ENCODE assay signal across 13 cellular contexts in genomic region chr2:134140251-134140661, GRCh38.
DNase-seq lines count a peak whose midpoint lies in the region; ATAC-seq and TF ChIP-seq lines count a peak whose summit lies in the region.
"Had no signal": no experiment of that assay in that cellular context is flagged by ENCODE, and none has a peak within 500 bp of the region (broad histone marks: within the 10 kb centered on the region; RNA-seq: fewer than 3 reads in every experiment).

No MANE protein-coding gene starts in this region.

- intact Hi-C loops in lower lobe of right lung (cut with DNase I) (no loop called here), thyroid gland (cut with DNase I) (no loop called here)

- H3K36me3 ChIP-seq in lower lobe of right lung (no peaks in the 10 kb centered on the region), thyroid gland (no peaks in the 10 kb centered on the region)
- H3K36me3 ChIP-seq: tibial artery had no signal

- H3K27me3 ChIP-seq in lower lobe of right lung (ENCODE audit: low read depth) (no peaks in the 10 kb centered on the region), thyroid gland (no peaks in the 10 kb centered on the region)
- H3K27me3 ChIP-seq: tibial artery had no signal

- no peaks in the 10 kb centered on the region for H3K9me3 ChIP-seq in lower lobe of right lung
- H3K9me3 ChIP-seq in thyroid gland: no peaks in the 10 kb centered on the region
- H3K9me3 ChIP-seq: tibial artery had no signal

- peak overlapping the region; percentile 51 for H3K27ac Mint-ChIP-seq in activated naive CD8-positive, alpha-beta T cell
- H3K27ac Mint-ChIP-seq in activated naive CD8-positive, alpha-beta T cell treated with anti-CD3 and anti-CD28 coated beads for 36 hours: no peak overlapping the region
- H3K27ac Mint-ChIP-seq: activated CD4-positive, alpha-beta memory T cell treated with anti-CD3 and anti-CD28 coated beads, Interleukin-2, amount 10 ng/mL, durations not matched to agents 7 days and 5 days had no signal

- no peak overlapping the region for H3K4me3 ChIP-seq in lower lobe of right lung
- no peak overlapping the region for H3K4me3 ChIP-seq in thyroid gland (replicated peaks in 1 of 3)
- H3K4me3 ChIP-seq: SK-N-MC, tibial artery had no signal

- no peak for TF ChIP-seq POLR2A in thyroid gland (IDR thresholded peaks at IDR 0.05)

- H3K4me3 Mint-ChIP-seq in activated naive CD8-positive, alpha-beta T cell: no peak overlapping the region
- no peak overlapping the region for H3K4me3 Mint-ChIP-seq in activated naive CD8-positive, alpha-beta T cell treated with anti-CD3 and anti-CD28 coated beads for 36 hours
- H3K4me3 Mint-ChIP-seq: activated CD4-positive, alpha-beta memory T cell treated with anti-CD3 and anti-CD28 coated beads, Interleukin-2, amount 10 ng/mL, durations not matched to agents 7 days and 5 days had no signal

- 79 to 83% methylated on average over 9 of the region's 9 CpGs for WGBS in thyroid gland, 2 donors

- no peaks in the 10 kb centered on the region for H3K27me3 Mint-ChIP-seq in activated naive CD8-positive, alpha-beta T cell
- H3K27me3 Mint-ChIP-seq in activated naive CD8-positive, alpha-beta T cell treated with anti-CD3 and anti-CD28 coated beads for 36 hours: no peaks in the 10 kb centered on the region
- H3K27me3 Mint-ChIP-seq: activated CD4-positive, alpha-beta memory T cell treated with anti-CD3 and anti-CD28 coated beads, Interleukin-2, amount 10 ng/mL, durations not matched to agents 7 days and 5 days had no signal

- no peaks in the 10 kb centered on the region for H3K9me3 Mint-ChIP-seq in activated naive CD8-positive, alpha-beta T cell (ENCODE audit: low read depth)
- H3K9me3 Mint-ChIP-seq in activated naive CD8-positive, alpha-beta T cell treated with anti-CD3 and anti-CD28 coated beads for 36 hours: no peaks in the 10 kb centered on the region
- H3K9me3 Mint-ChIP-seq: activated CD4-positive, alpha-beta memory T cell treated with anti-CD3 and anti-CD28 coated beads, Interleukin-2, amount 10 ng/mL, durations not matched to agents 7 days and 5 days had no signal

- peak; percentile 23 to 47 for ATAC-seq in lower lobe of right lung
- no peak for ATAC-seq in GM18873 (IDR thresholded peaks at IDR 0.05; ENCODE audit: low FRiP score, unreplicated experiment)
- ATAC-seq in HG03159 (IDR thresholded peaks at IDR 0.05; ENCODE audit: unreplicated experiment): no peak

- DNase-seq in activated naive CD8-positive, alpha-beta T cell treated with anti-CD3 and anti-CD28 coated beads for 36 hours: no peak
- DNase-seq in lower lobe of right lung (no peak), thyroid gland (peak; percentile 33 to 41)
- no peak for DNase-seq in activated naive CD4-positive, alpha-beta T cell treated with Interleukin-2 at 50 U/mL for 16 hours
- DNase-seq: activated CD4-positive, alpha-beta memory T cell treated with anti-CD3 and anti-CD28 coated beads, Interleukin-2, amount 10 ng/mL, durations not matched to agents 7 days and 5 days; mesendoderm; stimulated activated CD4-positive, alpha-beta T cell treated with anti-CD3 and anti-CD28 coated beads, Interleukin-4, amount 100 ng/mL, for 1 hour; tibial artery had no signal

- H3K4me1 ChIP-seq in lower lobe of right lung (peaks cover 62% of the 10 kb centered on the region), thyroid gland (peaks cover 25 to 41% of the 10 kb centered on the region in 2 donors)

- H3K36me3 Mint-ChIP-seq in activated naive CD8-positive, alpha-beta T cell: peaks cover 9% of the 10 kb centered on the region
- H3K36me3 Mint-ChIP-seq in activated naive CD8-positive, alpha-beta T cell treated with anti-CD3 and anti-CD28 coated beads for 36 hours: peaks cover 25% of the 10 kb centered on the region

- peaks cover 89% of the 10 kb centered on the region for H3K4me1 Mint-ChIP-seq in activated naive CD8-positive, alpha-beta T cell (ENCODE audit: low read depth)
- peaks cover 55% of the 10 kb centered on the region for H3K4me1 Mint-ChIP-seq in activated naive CD8-positive, alpha-beta T cell treated with anti-CD3 and anti-CD28 coated beads for 36 hours

- H3K27ac ChIP-seq in cingulate gyrus (ENCODE audit: low read depth, low read length): peak overlapping the region; percentile 67
- H3K27ac ChIP-seq in lower lobe of right lung: no peak overlapping the region
- peak overlapping the region in 1 of 3 donors; percentile 18 for H3K27ac ChIP-seq in thyroid gland
- H3K27ac ChIP-seq: SK-N-MC, tibial artery had no signal

- TF ChIP-seq CTCF in lower lobe of right lung (IDR thresholded peaks at IDR 0.05) (no peak), thyroid gland (IDR thresholded peaks at IDR 0.05) (no peak)

Comparison
In these comparisons a context has a peak if more than half of its experiments do, and no peak if none do; other contexts are left out.
1. DNase-seq: peak in thyroid gland (2 of 2); none in activated naive CD8-positive, alpha-beta T cell treated with anti-CD3 and anti-CD28 coated beads for 36 hours (single experiment), lower lobe of right lung (single experiment) and activated naive CD4-positive, alpha-beta T cell treated with Interleukin-2 at 50 U/mL for 16 hours (single experiment).
2. ATAC-seq: peak in lower lobe of right lung (2 of 2); none in GM18873 (single experiment) and HG03159 (single experiment).